Comparison of ENCODE assay signal across 8 cellular contexts in genomic region chr15:68056097-68056865, GRCh38. TPM values are rescaled to one million over a fixed set of nuclear protein-coding genes. Genes with fewer than 3 reads are reported as not detected.
DNase-seq lines count a peak whose midpoint lies in the region; ATAC-seq lines count a peak whose summit lies in the region.

No MANE protein-coding gene starts in this region.

- H3K27me3 ChIP-seq in iPS-18a (ENCODE audit: control insufficient read depth, insufficient read depth, low read length) (peaks cover 21% of the 10 kb centered on the region), subcutaneous abdominal adipose tissue (ENCODE audit: control insufficient read depth in 5 of 5, insufficient read depth in 4 of 5, low read length in 5 of 5) (no peaks in the 10 kb centered on the region)

- no peaks in the 10 kb centered on the region for H3K9me3 Mint-ChIP-seq in activated CD4-positive, alpha-beta T cell treated with anti-CD3 and anti-CD28 coated beads for 36 hours (ENCODE audit: low read depth)
- H3K9me3 Mint-ChIP-seq in activated CD4-positive, alpha-beta memory T cell treated with anti-CD3 and anti-CD28 coated beads for 36 hours: no peaks in the 10 kb centered on the region

- H3K36me3 ChIP-seq in iPS-18a (ENCODE audit: control insufficient read depth, low read depth, low read length): no peaks in the 10 kb centered on the region
- no peaks in the 10 kb centered on the region for H3K36me3 ChIP-seq in subcutaneous abdominal adipose tissue (ENCODE audit: control insufficient read depth in 5 of 5, insufficient read depth in 5 of 5, low read length in 5 of 5)

- POLR2A ChIA-PET in activated CD4-positive, alpha-beta T cell treated with anti-CD3 and anti-CD28 coated beads for 36 hours (lab: Charles Lee): interaction anchor here (2.5 kb wide), 1 partner anchor 173 kb away, joined by 9 read pairs; the partner anchor contains the start of gene CLN6
- POLR2A ChIA-PET in activated CD4-positive, alpha-beta memory T cell treated with anti-CD3 and anti-CD28 coated beads for 36 hours (lab: Charles Lee): interaction anchor here (1.2 kb wide), 1 partner anchor 26 kb away, joined by 4 read pairs; no protein-coding TSS in a partner anchor

- ATAC-seq in activated CD4-positive, alpha-beta T cell treated with anti-CD3 and anti-CD28 coated beads for 36 hours: no peak
- ATAC-seq in GM21529 (IDR thresholded peaks at IDR 0.05; ENCODE audit: unreplicated experiment) (no peak), GM18909 (IDR thresholded peaks at IDR 0.05; ENCODE audit: poor library complexity, unreplicated experiment) (no peak)

- H3K9ac ChIP-seq in iPS-18a (ENCODE audit: low read length): peak overlapping the region; percentile 17
- H3K9ac ChIP-seq in subcutaneous abdominal adipose tissue (ENCODE audit: low read length in 5 of 5): peak overlapping the region in 4 of 5 donors; percentile 42 to 94 (median 91)

- intact Hi-C loops in activated CD4-positive, alpha-beta T cell treated with anti-CD3 and anti-CD28 coated beads for 36 hours (cut with DNase I, micrococcal nuclease): loop anchor here (5.0 to 10.0 kb wide), 2 partner anchors 56 to 1109 kb away; partner anchors contain the start of gene GLCE (in 1 of the 2)
- intact Hi-C loops in activated CD4-positive, alpha-beta memory T cell treated with anti-CD3 and anti-CD28 coated beads for 36 hours (cut with micrococcal nuclease): loop anchor here (10.0 kb wide), 1 partner anchor 531 kb away; the partner anchor contains the start of gene C15orf61

- no peak overlapping the region for H3K27ac ChIP-seq in iPS-18a (ENCODE audit: low read length)
- no peak overlapping the region for H3K27ac ChIP-seq in subcutaneous abdominal adipose tissue (ENCODE audit: low read depth, low read length)

- peak overlapping the region; percentile 44 for H3K27ac Mint-ChIP-seq in activated CD4-positive, alpha-beta T cell treated with anti-CD3 and anti-CD28 coated beads for 36 hours
- no peak overlapping the region for H3K27ac Mint-ChIP-seq in activated CD4-positive, alpha-beta memory T cell treated with anti-CD3 and anti-CD28 coated beads for 36 hours

- H3K4me1 Mint-ChIP-seq in activated CD4-positive, alpha-beta T cell treated with anti-CD3 and anti-CD28 coated beads for 36 hours: peaks cover 52% of the 10 kb centered on the region
- H3K4me1 Mint-ChIP-seq in activated CD4-positive, alpha-beta memory T cell treated with anti-CD3 and anti-CD28 coated beads for 36 hours (ENCODE audit: low read depth): peaks cover 60% of the 10 kb centered on the region

- H3K4me1 ChIP-seq in iPS-18a (ENCODE audit: control insufficient read depth, low read depth, low read length): peaks cover 36% of the 10 kb centered on the region
- peaks cover 0 to 40% (median 29%) of the 10 kb centered on the region in 5 donors for H3K4me1 ChIP-seq in subcutaneous abdominal adipose tissue (ENCODE audit: control insufficient read depth in 5 of 5, insufficient read depth in 5 of 5, low read length in 5 of 5)

- no peak for DNase-seq in activated CD4-positive, alpha-beta T cell treated with anti-CD3 and anti-CD28 coated beads for 36 hours
- no peak for DNase-seq in activated CD4-positive, alpha-beta T cell treated with anti-CD3 and anti-CD28 coated beads for 4 hours
- DNase-seq in activated CD4-positive, alpha-beta memory T cell treated with anti-CD3 and anti-CD28 coated beads for 36 hours: no peak
- no peak for DNase-seq in HT-29 (ENCODE audit: low spot score)

- CTCF ChIA-PET in activated CD4-positive, alpha-beta T cell treated with anti-CD3 and anti-CD28 coated beads for 36 hours (lab: Charles Lee): interaction anchor here (1.4 to 2.1 kb wide), 2 partner anchors 9 to 26 kb away, joined by 3 to 10 read pairs; no protein-coding TSS in a partner anchor
- CTCF ChIA-PET in activated CD4-positive, alpha-beta memory T cell treated with anti-CD3 and anti-CD28 coated beads for 36 hours (lab: Charles Lee): interaction anchor here (1.3 to 2.0 kb wide), 3 partner anchors 57 to 192 kb away, joined by 6 to 7 read pairs (median 7); no protein-coding TSS in a partner anchor

- no peaks in the 10 kb centered on the region for H3K9me3 ChIP-seq in iPS-18a (ENCODE audit: control insufficient read depth, low read depth, low read length)
- no peaks in the 10 kb centered on the region for H3K9me3 ChIP-seq in subcutaneous abdominal adipose tissue (ENCODE audit: control insufficient read depth in 5 of 5, low read length in 5 of 5)

- H3K4me3 Mint-ChIP-seq in activated CD4-positive, alpha-beta T cell treated with anti-CD3 and anti-CD28 coated beads for 36 hours: peak overlapping the region; percentile 86
- peak overlapping the region; percentile 98 for H3K4me3 Mint-ChIP-seq in activated CD4-positive, alpha-beta memory T cell treated with anti-CD3 and anti-CD28 coated beads for 36 hours

- H3K36me3 Mint-ChIP-seq in activated CD4-positive, alpha-beta T cell treated with anti-CD3 and anti-CD28 coated beads for 36 hours (ENCODE audit: low read depth): peaks cover 2% of the 10 kb centered on the region
- H3K36me3 Mint-ChIP-seq in activated CD4-positive, alpha-beta memory T cell treated with anti-CD3 and anti-CD28 coated beads for 36 hours: peaks cover 5% of the 10 kb centered on the region

- peaks cover 12% of the 10 kb centered on the region for H3K27me3 Mint-ChIP-seq in activated CD4-positive, alpha-beta T cell treated with anti-CD3 and anti-CD28 coated beads for 36 hours
- H3K27me3 Mint-ChIP-seq in activated CD4-positive, alpha-beta memory T cell treated with anti-CD3 and anti-CD28 coated beads for 36 hours: peaks cover 7% of the 10 kb centered on the region

- peak overlapping the region; percentile 89 for H3K4me3 ChIP-seq in iPS-18a (ENCODE audit: low read length)
- H3K4me3 ChIP-seq in subcutaneous abdominal adipose tissue (ENCODE audit: low read depth in 1 of 5, low read length in 5 of 5): peak overlapping the region in 1 of 5 donors; percentile 90

RNA-seq across cellular contexts. Expression of gene PIAS1, which starts 2.2 kb away (rescaled TPM):
- total RNA-seq in activated CD4-positive, alpha-beta T cell treated with anti-CD3 and anti-CD28 coated beads for 36 hours: 10 to 100 TPM; 26.7 to 45.8 TPM
- 10 to 100 TPM; 29.4 to 30.9 TPM for total RNA-seq in activated CD4-positive, alpha-beta memory T cell treated with anti-CD3 and anti-CD28 coated beads for 36 hours
- total RNA-seq in HT-29 (2014; rRNA removed; shearing (Covaris generic)): 24.8 and 42.1 TPM in 2 replicates
